ENCODE assay signal across 7 cellular contexts in the genomic region with DNA sequence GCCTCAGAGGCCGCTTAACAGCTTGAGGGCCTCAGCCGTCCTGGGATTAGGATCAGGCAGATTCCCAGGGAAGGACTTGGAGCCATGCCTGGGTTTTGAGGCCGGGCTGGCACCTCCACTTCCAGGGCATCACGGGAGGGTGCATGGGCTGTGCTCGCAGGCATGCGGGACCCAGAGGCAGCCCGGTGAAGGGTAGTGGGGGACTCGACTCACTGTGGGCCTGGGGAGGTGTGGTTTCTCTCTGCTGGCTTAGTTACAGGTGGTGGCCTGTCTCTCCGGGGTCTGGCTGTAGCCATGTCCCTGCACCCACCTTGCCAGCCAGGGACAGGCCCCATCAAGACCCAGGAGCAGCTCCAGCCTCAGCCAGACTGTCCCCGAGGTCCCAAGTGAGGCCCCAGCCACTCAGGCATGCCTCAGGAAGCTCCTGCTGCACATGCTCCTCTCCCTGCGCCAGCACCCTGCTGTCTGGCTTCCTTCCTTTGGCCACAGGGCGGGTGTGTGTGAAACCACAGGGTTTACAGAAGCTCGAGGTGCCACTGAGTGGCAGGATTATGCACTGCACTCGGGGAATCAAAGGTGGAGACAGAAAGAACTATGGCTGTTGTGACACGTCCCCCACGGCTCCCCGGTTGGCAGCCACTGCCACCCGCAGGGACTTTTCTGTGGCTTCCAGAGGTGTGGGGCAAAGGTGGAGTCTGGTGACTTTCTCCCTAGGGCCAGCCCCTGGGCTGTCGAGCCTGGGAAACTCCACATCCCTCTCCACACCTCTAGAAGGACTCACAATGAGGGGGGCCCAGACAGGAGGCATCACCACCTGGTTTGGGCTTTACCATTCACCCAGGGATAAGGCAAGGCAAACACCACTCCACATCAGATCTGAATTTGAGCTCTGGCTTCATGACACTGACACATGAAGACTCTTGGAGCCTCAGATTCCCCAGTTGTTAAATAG. TPM values are rescaled to one million over a fixed set of nuclear protein-coding genes. Genes with fewer than 3 reads are reported as not detected.
DNase-seq lines count a peak whose midpoint lies in the region; ATAC-seq lines count a peak whose summit lies in the region.

No MANE protein-coding gene starts in this region.

- H3K27ac ChIP-seq in right cardiac atrium (ENCODE audit: low read length), result peak overlapping the region; percentile 6

- peaks cover 21% of the 10 kb centered on the region for H3K27me3 Mint-ChIP-seq in T-helper 2 cell treated with Interferon-gamma antibody and Interleukin-4, amounts not matched to agents 5 μg/mL and 100 μg/mL, for 36 hours (ENCODE audit: low read depth)

- H3K4me1 ChIP-seq in right cardiac atrium (ENCODE audit: control insufficient read depth, insufficient read depth, low read length), result no peaks in the 10 kb centered on the region

- H3K27ac Mint-ChIP-seq in T-helper 2 cell treated with Interferon-gamma antibody and Interleukin-4, amounts not matched to agents 5 μg/mL and 100 μg/mL, for 36 hours, result peak overlapping the region; percentile 10

- H3K9me3 ChIP-seq in right cardiac atrium (ENCODE audit: control insufficient read depth, low read length), result no peaks in the 10 kb centered on the region

- peak; percentile 95 for ATAC-seq in GM18502 (IDR thresholded peaks at IDR 0.05; ENCODE audit: poor library complexity, unreplicated experiment)
- peak; percentile 95 for ATAC-seq in HG02938 (IDR thresholded peaks at IDR 0.05; ENCODE audit: unreplicated experiment)
- ATAC-seq in right cardiac atrium, result peak; percentile 92 to 93

- peaks cover 12% of the 10 kb centered on the region for H3K4me1 Mint-ChIP-seq in T-helper 2 cell treated with Interferon-gamma antibody and Interleukin-4, amounts not matched to agents 5 μg/mL and 100 μg/mL, for 36 hours (ENCODE audit: low read depth)

- WGBS in right cardiac atrium, result 11% methylated on average over 19 of the region's 19 CpGs

- H3K27me3 ChIP-seq in right cardiac atrium (ENCODE audit: control insufficient read depth, insufficient read depth), result no peaks in the 10 kb centered on the region

- H3K4me3 Mint-ChIP-seq in T-helper 2 cell treated with Interferon-gamma antibody and Interleukin-4, amounts not matched to agents 5 μg/mL and 100 μg/mL, for 36 hours, result no peak overlapping the region

- no peak overlapping the region for H3K4me3 ChIP-seq in right cardiac atrium (ENCODE audit: low read length)
- no peak overlapping the region for H3K4me3 ChIP-seq in skeletal muscle cell (ENCODE audit: low read depth, low read length)

- H3K36me3 Mint-ChIP-seq in T-helper 2 cell treated with Interferon-gamma antibody and Interleukin-4, amounts not matched to agents 5 μg/mL and 100 μg/mL, for 36 hours (ENCODE audit: low read depth), result no peaks in the 10 kb centered on the region

- DNase-seq in NCI-H187 (lab: John Stamatoyannopoulos, UW) (peak; percentile 30 to 54), amygdala (lab: John Stamatoyannopoulos, UW) (peak in 49 of 56 donors; percentile 9 to 86 (median 60)), right cardiac atrium (peak; percentile 82 to 92 (median 91)), skeletal muscle cell (ENCODE audit: low read depth) (peak; percentile 35)
- DNase-seq in T-helper 2 cell treated with Interferon-gamma antibody and Interleukin-4, amounts not matched to agents 5 μg/mL and 100 μg/mL, for 36 hours (ENCODE audit: low spot score), result peak; percentile 77

- intact Hi-C loops in right cardiac atrium (cut with DNase I), result loop anchor here (2.0 to 10.0 kb wide), 6 partner anchors 75 to 115 kb away; no protein-coding TSS in a partner anchor

- H3K9me3 Mint-ChIP-seq in T-helper 2 cell treated with Interferon-gamma antibody and Interleukin-4, amounts not matched to agents 5 μg/mL and 100 μg/mL, for 36 hours, result no peaks in the 10 kb centered on the region

RNA-seq across cellular contexts. Expression of gene GOLGA7B, which starts 19.7 kb away (rescaled TPM):
- total RNA-seq in right cardiac atrium, result 10 to 100 TPM in 1 of 4 donors, 1 to 10 TPM in 3; 4.1 to 11.7 (median 7.0) TPM
- polyA plus RNA-seq in right cardiac atrium, result 5.3 TPM

Comparison
In these comparisons a context has a peak if more than half of its experiments do, and no peak if none do; other contexts are left out.
1. DNase-seq: peak in every context shown above with its lines; median percentile 91 in right cardiac atrium; 77 in T-helper 2 cell treated with Interferon-gamma antibody and Interleukin-4, amounts not matched to agents 5 μg/mL and 100 μg/mL, for 36 hours; 60 in amygdala; 42 in NCI-H187; 35 in skeletal muscle cell.